8 cellular contexts compared by ENCODE assay signal in the genomic region with DNA sequence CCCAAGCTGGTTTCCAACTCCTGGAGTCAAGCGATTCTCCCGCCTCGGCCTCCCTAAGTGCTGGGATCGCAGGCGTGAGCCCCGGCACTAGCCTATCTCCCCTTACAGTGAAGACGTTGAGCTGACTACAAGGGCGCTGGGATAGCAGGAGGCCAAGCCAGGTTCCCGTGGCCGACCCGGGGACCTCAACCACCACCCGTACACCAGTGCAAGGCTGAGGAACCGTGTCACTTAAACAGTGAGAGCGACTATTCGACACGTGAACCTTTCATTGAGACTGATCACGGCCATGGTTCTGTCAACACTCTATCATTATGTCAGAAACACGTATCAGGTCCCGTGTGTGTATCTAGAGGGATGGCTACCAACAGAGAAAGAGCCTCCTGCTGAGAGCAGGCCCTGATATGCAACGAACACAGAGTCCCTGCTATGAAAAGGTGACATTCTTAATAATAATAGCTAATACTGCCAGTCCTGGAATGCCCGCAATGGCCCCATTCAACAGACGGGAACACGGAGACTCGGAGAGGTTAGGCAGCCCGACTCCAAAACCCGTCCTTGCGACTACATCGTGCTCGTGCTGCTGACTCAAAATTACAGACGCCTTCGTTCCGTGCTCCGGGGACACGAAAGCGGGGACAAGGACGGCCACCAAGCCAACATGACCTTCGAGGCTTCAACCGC. TPM values are rescaled to one million over a fixed set of nuclear protein-coding genes. Genes with fewer than 3 reads are reported as not detected.
DNase-seq lines count a peak whose midpoint lies in the region; ATAC-seq and TF ChIP-seq lines count a peak whose summit lies in the region.

No MANE protein-coding gene starts in this region.

- CTCF ChIA-PET in activated CD4-positive, alpha-beta T cell treated with anti-CD3 and anti-CD28 coated beads for 36 hours (lab: Charles Lee), result interaction anchor here (1.1 to 1.9 kb wide), 4 partner anchors 9 to 326 kb away, joined by 3 to 7 read pairs (median 6); a partner anchor contains a TSS

- peak overlapping the region; percentile 89 for H3K27ac ChIP-seq in iPS-20b (ENCODE audit: low read length)

- peaks cover 17% of the 10 kb centered on the region for H3K36me3 Mint-ChIP-seq in activated CD4-positive, alpha-beta T cell treated with anti-CD3 and anti-CD28 coated beads for 36 hours (ENCODE audit: low read depth)

- TF ChIP-seq CTCF in astrocyte of the cerebellum (IDR thresholded peaks at IDR 0.05; ENCODE audit: low read depth, low read length, missing control alignments), result no peak

- in situ Hi-C loops in astrocyte of the cerebellum (cut with HindIII; ENCODE audit: low sequenced_read_pairs), result no loop called here

- H3K27ac Mint-ChIP-seq in activated CD4-positive, alpha-beta T cell treated with anti-CD3 and anti-CD28 coated beads for 36 hours, result peak overlapping the region; percentile 88
- peak overlapping the region; percentile 95 to 97 for H3K27ac Mint-ChIP-seq in stimulated activated naive CD8-positive, alpha-beta T cell treated with anti-CD3 and anti-CD28 coated beads, Interleukin-15, amount 100 ng/mL, for 72 hours

- H3K4me3 Mint-ChIP-seq in activated CD4-positive, alpha-beta T cell treated with anti-CD3 and anti-CD28 coated beads for 36 hours, result peak overlapping the region; percentile 92
- H3K4me3 Mint-ChIP-seq in stimulated activated naive CD8-positive, alpha-beta T cell treated with anti-CD3 and anti-CD28 coated beads, Interleukin-15, amount 100 ng/mL, for 72 hours, result peak overlapping the region; percentile 86 to 90

- H3K27me3 Mint-ChIP-seq in activated CD4-positive, alpha-beta T cell treated with anti-CD3 and anti-CD28 coated beads for 36 hours, result no peaks in the 10 kb centered on the region
- no peaks in the 10 kb centered on the region for H3K27me3 Mint-ChIP-seq in stimulated activated naive CD8-positive, alpha-beta T cell treated with anti-CD3 and anti-CD28 coated beads, Interleukin-15, amount 100 ng/mL, for 72 hours

- H3K4me3 ChIP-seq in astrocyte of the cerebellum (ENCODE audit: low read depth, low read length) (peak overlapping the region; percentile 86), iPS-20b (ENCODE audit: low read length) (peak overlapping the region; percentile 96)

- DNase-seq in activated CD4-positive, alpha-beta T cell treated with anti-CD3 and anti-CD28 coated beads for 36 hours, result peak; percentile 17
- DNase-seq in activated CD4-positive, alpha-beta T cell treated with anti-CD3 and anti-CD28 coated beads for 1 hour, result no peak
- DNase-seq in NCI-H69 (lab: John Stamatoyannopoulos, UW) (peak; percentile 72), astrocyte of the cerebellum (ENCODE audit: low read depth) (no peak), cerebellum (ENCODE audit: low spot score) (no peak)
- DNase-seq in stimulated activated naive CD8-positive, alpha-beta T cell treated with anti-CD3 and anti-CD28 coated beads, Interleukin-15, amount 100 ng/mL, for 72 hours, result no peak

- H3K4me1 Mint-ChIP-seq in activated CD4-positive, alpha-beta T cell treated with anti-CD3 and anti-CD28 coated beads for 36 hours, result peaks cover 50% of the 10 kb centered on the region
- H3K4me1 Mint-ChIP-seq in stimulated activated naive CD8-positive, alpha-beta T cell treated with anti-CD3 and anti-CD28 coated beads, Interleukin-15, amount 100 ng/mL, for 72 hours, result peaks cover 59% of the 10 kb centered on the region

- intact Hi-C loops in activated CD4-positive, alpha-beta T cell treated with anti-CD3 and anti-CD28 coated beads for 36 hours (cut with DNase I, micrococcal nuclease), result loop anchor here in 1 of 2 experiments (2.0 to 5.0 kb wide), 3 partner anchors 31 to 761 kb away; a partner anchor contains a TSS

- H3K9me3 Mint-ChIP-seq in activated CD4-positive, alpha-beta T cell treated with anti-CD3 and anti-CD28 coated beads for 36 hours (ENCODE audit: low read depth), result no peaks in the 10 kb centered on the region
- no peaks in the 10 kb centered on the region for H3K9me3 Mint-ChIP-seq in stimulated activated naive CD8-positive, alpha-beta T cell treated with anti-CD3 and anti-CD28 coated beads, Interleukin-15, amount 100 ng/mL, for 72 hours

- H3K9me3 ChIP-seq in iPS-20b (ENCODE audit: insufficient read depth, low read depth, low read length), result no peaks in the 10 kb centered on the region

- peaks cover 9% of the 10 kb centered on the region; the same call in 1 of the 2 replicates for H3K4me1 ChIP-seq in iPS-20b (ENCODE audit: insufficient read depth, low read length)

- H3K27me3 ChIP-seq in iPS-20b (ENCODE audit: insufficient read depth, low read length), result no peaks in the 10 kb centered on the region

- peaks cover 9% of the 10 kb centered on the region; the same call in 1 of the 2 replicates for H3K36me3 ChIP-seq in iPS-20b (ENCODE audit: insufficient read depth, low read depth, low read length)

- no peak for ATAC-seq in activated CD4-positive, alpha-beta T cell treated with anti-CD3 and anti-CD28 coated beads for 36 hours
- ATAC-seq in stimulated activated naive CD8-positive, alpha-beta T cell treated with anti-CD3 and anti-CD28 coated beads, Interleukin-15, amount 100 ng/mL, for 72 hours, result no peak
- no peak for ATAC-seq in HG03175 (IDR thresholded peaks at IDR 0.05; ENCODE audit: unreplicated experiment)

- POLR2A ChIA-PET in activated CD4-positive, alpha-beta T cell treated with anti-CD3 and anti-CD28 coated beads for 36 hours (lab: Charles Lee), result interaction anchor here (0.6 to 1.8 kb wide), 2 partner anchors 326 to 494 kb away, joined by 3 to 10 read pairs; a partner anchor contains a TSS

- H3K9ac ChIP-seq in iPS-20b (ENCODE audit: low read depth, low read length), result peak overlapping the region; percentile 94

RNA-seq across cellular contexts. Expression of a gene that starts 0.9 kb away (rescaled TPM):
- total RNA-seq in activated CD4-positive, alpha-beta T cell treated with anti-CD3 and anti-CD28 coated beads for 36 hours, result 10 to 100 TPM; 38.0 to 56.5 TPM
- total RNA-seq in cerebellum, result 36.7 TPM

RNA-seq across cellular contexts. Expression of a gene that starts 31.6 kb away (rescaled TPM):
- 1 to 10 TPM; 3.0 to 3.6 TPM for total RNA-seq in activated CD4-positive, alpha-beta T cell treated with anti-CD3 and anti-CD28 coated beads for 36 hours
- total RNA-seq in cerebellum, result 5.1 TPM

Comparison
In these comparisons a context has a peak if more than half of its experiments do, and no peak if none do; other contexts are left out.
1. DNase-seq: peak in activated CD4-positive, alpha-beta T cell treated with anti-CD3 and anti-CD28 coated beads for 36 hours (single experiment) and NCI-H69 (single experiment); none in activated CD4-positive, alpha-beta T cell treated with anti-CD3 and anti-CD28 coated beads for 1 hour (single experiment), astrocyte of the cerebellum (single experiment), stimulated activated naive CD8-positive, alpha-beta T cell treated with anti-CD3 and anti-CD28 coated beads, Interleukin-15, amount 100 ng/mL, for 72 hours (0 of 2) and cerebellum (single experiment).